Comparison of ENCODE assay signal across 1 cellular context in genomic region chr6:26457796-26458688, GRCh38.
TF ChIP-seq lines count a peak whose summit lies in the region.

TSS of gene BTN2A1 (plus strand) at chr6:26457955. CDS start at chr6:26458637, 682 bp downstream.

TF ChIP-seq in K562, 482 proteins besides CTCF, POLR2A, EP300 and RAD21 (continued from another document and continues in another):
- TF ChIP-seq SMARCA4 (IDR thresholded peaks at IDR 0.05) (peak; percentile 26; the same call in 1 of the 2 replicates), SIN3A (IDR thresholded peaks at IDR 0.05; ENCODE audit: borderline replicate concordance in 2 of 2, control insufficient read depth in 1 of 2, low read depth in 2 of 2, low read length in 2 of 2) (0 out of 4 replicates have a peak, but pooled peaks of 1 of the 2 experiments have one; percentile 72), NCOA1 (IDR thresholded peaks at IDR 0.05; ENCODE audit: low read depth) (0 out of 2 replicates have a peak, but pooled peaks have one; percentile 33), NR2C2 (CRISPR knock-in tag; IDR thresholded peaks at IDR 0.05) (0 out of 2 replicates have a peak, but pooled peaks have one; percentile 35), NR2C2 (tag; IDR thresholded peaks at IDR 0.05) (no peak), EP400 (IDR thresholded peaks at IDR 0.05) (peak; percentile 74), ZZZ3 (IDR thresholded peaks at IDR 0.05) (no peak), SPI1 (IDR thresholded peaks at IDR 0.05; ENCODE audit: borderline replicate concordance, low read depth, low read length) (peak; percentile 61; the same call in 1 of the 2 replicates), LCOR (CRISPR knock-in tag; IDR thresholded peaks at IDR 0.05) (peak; percentile 77; the same call in 1 of the 2 replicates), DPF2 (IDR thresholded peaks at IDR 0.05) (0 out of 2 replicates have a peak, but pooled peaks have one; percentile 7), FOS (IDR thresholded peaks at IDR 0.05; ENCODE audit: extremely low read depth, insufficient read length) (peak; percentile 84), ELF2 (CRISPR knock-in tag; IDR thresholded peaks at IDR 0.05) (peak; percentile 22; the same call in 1 of the 2 replicates), KDM5B (IDR thresholded peaks at IDR 0.05; ENCODE audit: insufficient replicate concordance, low read depth, low read length) (peak; percentile 51), HNRNPLL (IDR thresholded peaks at IDR 0.05; ENCODE audit: low read depth, low read length, poor library complexity, severe bottlenecking) (no peak), SLC30A9 (CRISPR knock-in tag; IDR thresholded peaks at IDR 0.05) (no peak), E2F6 (IDR thresholded peaks at IDR 0.05; ENCODE audit: borderline replicate concordance in 1 of 2, extremely low read depth in 1 of 2, insufficient read depth in 1 of 2, insufficient read length in 1 of 2, low read depth in 1 of 2, low read length in 1 of 2, poor library complexity in 1 of 2, severe bottlenecking in 1 of 2) (no peak), ARID4B (CRISPR knock-in tag; IDR thresholded peaks at IDR 0.05) (peak; percentile 68; the same call in 1 of the 2 replicates), HDAC2 (IDR thresholded peaks at IDR 0.05) (peak; percentile 81), SMARCE1 (IDR thresholded peaks at IDR 0.05) (peak; percentile 68), SRSF1 (IDR thresholded peaks at IDR 0.05; ENCODE audit: low read depth, low read length) (no peak), TCF7L2 (IDR thresholded peaks at IDR 0.05; ENCODE audit: low read depth, low read length) (no peak), ATF1 (CRISPR knock-in tag; IDR thresholded peaks at IDR 0.05) (no peak), ATF1 (tag; IDR thresholded peaks at IDR 0.05) (peak; percentile 95), ARID2 (IDR thresholded peaks at IDR 0.05) (no peak), CREB1 (IDR thresholded peaks at IDR 0.05) (peak; percentile 91), CREB1 (CRISPR knock-in tag; IDR thresholded peaks at IDR 0.05) (peak; percentile 85), DMBX1 (CRISPR knock-in tag; IDR thresholded peaks at IDR 0.05; ENCODE audit: borderline replicate concordance) (no peak), NFYB (IDR thresholded peaks at IDR 0.05; ENCODE audit: extremely low read depth, insufficient read length) (peak; percentile 49), NKRF (IDR thresholded peaks at IDR 0.05; ENCODE audit: borderline replicate concordance) (peak; percentile 86), SP1 (CRISPR knock-in tag; IDR thresholded peaks at IDR 0.05) (peak; percentile 42; the same call in 1 of the 2 replicates), ZNF512 (tag; IDR thresholded peaks at IDR 0.05) (peak; percentile 5), ZSCAN29 (IDR thresholded peaks at IDR 0.05) (0 out of 2 replicates have a peak, but pooled peaks have one; percentile 34), GTF2B (IDR thresholded peaks at IDR 0.05; ENCODE audit: extremely low read depth, insufficient read length) (no peak), TFAP4 (CRISPR knock-in tag; IDR thresholded peaks at IDR 0.05; ENCODE audit: borderline replicate concordance) (peak; percentile 50; the same call in 1 of the 2 replicates), TBP (optimal IDR thresholded peaks at IDR 0.05; ENCODE audit: low read depth, low read length) (peak; percentile 59), GTF2E2 (tag; IDR thresholded peaks at IDR 0.05) (0 out of 2 replicates have a peak, but pooled peaks have one; percentile 31), AFF1 (IDR thresholded peaks at IDR 0.05; ENCODE audit: low read depth in 1 of 2, partially characterized antibody in 2 of 2) (peak in 1 of 2 experiments; percentile 42), YY1 (IDR thresholded peaks at IDR 0.05; ENCODE audit: borderline replicate concordance in 1 of 3, control insufficient read depth in 1 of 3, extremely low read depth in 1 of 3, insufficient read depth in 3 of 3, insufficient read length in 1 of 3, insufficient replicate concordance in 2 of 3, low read depth in 1 of 3, low read length in 2 of 3) (peak; percentile 2 to 88 (median 10)), CREM (IDR thresholded peaks at IDR 0.05; ENCODE audit: low read depth) (peak; percentile 95), MYC (IDR thresholded peaks at IDR 0.05; ENCODE audit: low read depth, low read length) (peak; percentile 45; the same call in 1 of the 2 replicates), MYC (CRISPR knock-in tag; IDR thresholded peaks at IDR 0.05; ENCODE audit: borderline replicate concordance, low read depth) (0 out of 2 replicates have a peak, but pooled peaks have one; percentile 26), RBM25 (IDR thresholded peaks at IDR 0.05; ENCODE audit: low read depth, low read length, severe bottlenecking) (peak; percentile 65), SMARCA5 (IDR thresholded peaks at IDR 0.05) (peak; percentile 23; the same call in 1 of the 2 replicates), ELF1 (tag; IDR thresholded peaks at IDR 0.05) (peak; percentile 60; the same call in 1 of the 2 replicates), ZC3H4 (CRISPR knock-in tag; IDR thresholded peaks at IDR 0.05; ENCODE audit: borderline replicate concordance) (no peak), HCFC1 (IDR thresholded peaks at IDR 0.05; ENCODE audit: low read depth, low read length) (no peak), ZHX1 (conservative IDR thresholded peaks at IDR 0.05; ENCODE audit: low read length) (no peak)
